ENCODE assay signal across 30 cellular contexts in genomic region chr1:32748348-32748747, GRCh38. TPM values are rescaled to one million over a fixed set of nuclear protein-coding genes. Genes with fewer than 3 reads are reported as not detected.
"Had no signal": no experiment of that assay in that cellular context is flagged by ENCODE, and none has a peak within 500 bp of the region (broad histone marks: within the 10 kb centered on the region; RNA-seq: fewer than 3 reads in every experiment).

No MANE protein-coding gene starts in this region.

- H3K9me3 ChIP-seq: colonic mucosa, gastrocnemius medialis, heart left ventricle, left lung, ovary, psoas muscle, sigmoid colon, testis, tibial artery, upper lobe of left lung had no signal

- H3K4me3 Mint-ChIP-seq: dendritic cell treated with granulocyte-macrophage colony-stimulating factor and Interleukin-4, amounts not matched to agents 40 ng/mL and 50 ng/mL, for 4 days; endodermal cell; naive thymus-derived CD4-positive, alpha-beta T cell; stimulated activated effector memory CD8-positive, alpha-beta T cell treated with anti-CD3 and anti-CD28 coated beads, Interleukin-12 subunit alpha, Interleukin-12 subunit beta, amount 100 ng/mL, for 72 hours had no signal

- H3K36me3 ChIP-seq: colonic mucosa, gastrocnemius medialis, heart left ventricle, left lung, ovary, sigmoid colon, tibial artery had no signal

- H3K27ac ChIP-seq: colonic mucosa, epithelial cell of prostate, gastrocnemius medialis, heart left ventricle, hepatocyte, left lung, ovary, psoas muscle, sigmoid colon, testis, tibial artery, upper lobe of left lung had no signal

- FAIRE-seq: urothelium cell line had no signal

- H3K36me3 Mint-ChIP-seq: naive thymus-derived CD4-positive, alpha-beta T cell; stimulated activated effector memory CD8-positive, alpha-beta T cell treated with anti-CD3 and anti-CD28 coated beads, Interleukin-12 subunit alpha, Interleukin-12 subunit beta, amount 100 ng/mL, for 72 hours had no signal

- H3K4me3 ChIP-seq: colonic mucosa, gastrocnemius medialis, heart left ventricle, hepatocyte, left lung, ovary, psoas muscle, sigmoid colon, testis, tibial artery, upper lobe of left lung had no signal

- H3K27ac Mint-ChIP-seq: dendritic cell treated with granulocyte-macrophage colony-stimulating factor and Interleukin-4, amounts not matched to agents 40 ng/mL and 50 ng/mL, for 4 days; stimulated activated effector memory CD8-positive, alpha-beta T cell treated with anti-CD3 and anti-CD28 coated beads, Interleukin-12 subunit alpha, Interleukin-12 subunit beta, amount 100 ng/mL, for 72 hours had no signal

- DNase-seq: colonic mucosa; effector CD8-positive, alpha-beta T cell; endodermal cell; foreskin fibroblast; gastrocnemius medialis; heart left ventricle; left cardiac atrium; left lung; mesenchymal stem cell; midbrain; naive thymus-derived CD4-positive, alpha-beta T cell; occipital lobe; ovary; posterior cingulate gyrus; psoas muscle; right cardiac atrium; sigmoid colon; stimulated activated CD4-positive, alpha-beta T cell treated with anti-CD3 and anti-CD28 coated beads, Interleukin-2, amount 100 ng/mL, for 24 hours; stimulated activated CD4-positive, alpha-beta T cell treated with anti-CD3 and anti-CD28 coated beads, Interleukin-4, amount 100 ng/mL, for 24 hours; stimulated activated naive CD4-positive, alpha-beta T cell treated with Interleukin-2 at 50 U/mL for 16 hours; substantia nigra; testis; tibial artery; upper lobe of left lung had no signal

- H3K27me3 ChIP-seq: colonic mucosa, gastrocnemius medialis, heart left ventricle, hepatocyte, ovary, sigmoid colon, testis, tibial artery, upper lobe of left lung had no signal

- H3K9me3 Mint-ChIP-seq: dendritic cell treated with granulocyte-macrophage colony-stimulating factor and Interleukin-4, amounts not matched to agents 40 ng/mL and 50 ng/mL, for 4 days; endodermal cell; naive thymus-derived CD4-positive, alpha-beta T cell; nephron; stimulated activated effector memory CD8-positive, alpha-beta T cell treated with anti-CD3 and anti-CD28 coated beads, Interleukin-12 subunit alpha, Interleukin-12 subunit beta, amount 100 ng/mL, for 72 hours had no signal

RNA-seq across cellular contexts. Expression of gene SYNC, which starts 45.8 kb away (rescaled TPM):
- total RNA-seq: naive thymus-derived CD4-positive, alpha-beta T cell had no signal
